Comparison of ENCODE assay signal across 1 cellular context in the genomic region with DNA sequence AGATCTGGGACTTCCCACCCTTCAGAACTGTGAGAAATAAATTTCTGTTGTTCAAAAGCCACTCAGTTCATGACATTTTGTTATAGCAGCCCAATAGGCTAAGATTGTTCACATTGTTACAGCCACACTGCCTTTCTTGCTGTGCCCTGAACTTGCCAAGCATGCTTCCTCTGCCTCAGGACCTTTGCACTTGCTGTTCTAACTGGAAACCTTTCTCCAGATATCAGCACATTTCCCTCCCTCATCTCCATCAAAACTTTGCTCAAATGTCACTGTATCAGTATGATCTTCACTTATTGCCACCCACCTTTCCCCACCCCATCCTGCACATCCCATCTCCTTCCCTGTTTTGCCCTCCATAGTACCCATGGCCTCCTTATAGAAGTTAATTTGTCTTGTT.
TF ChIP-seq lines count a peak whose summit lies in the region.

No MANE protein-coding gene starts in this region.

TF ChIP-seq in HepG2, 621 proteins besides CTCF, POLR2A, EP300 and RAD21:
- TF ChIP-seq POGZ (CRISPR knock-in tag; IDR thresholded peaks at IDR 0.05) (no peak), ETV6 (CRISPR knock-in tag; conservative IDR thresholded peaks at IDR 0.05) (no peak), ZMYM3 (CRISPR knock-in tag; IDR thresholded peaks at IDR 0.05) (peak; percentile 75)
